Comparison of ENCODE assay signal across 22 cellular contexts in genomic region chr2:155714983-155715382, GRCh38.
"Had no signal": no experiment of that assay in that cellular context is flagged by ENCODE, and none has a peak within 500 bp of the region (broad histone marks: within the 10 kb centered on the region; RNA-seq: fewer than 3 reads in every experiment).

No MANE protein-coding gene starts in this region.

- H3K4me3 ChIP-seq: coronary artery, gastrocnemius medialis, right lobe of liver, testis, uterus had no signal

- DNase-seq: activated B cell treated with CpG ODN at 0.5 μM for 24 hours; activated CD4-positive, alpha-beta T cell treated with anti-CD3 and anti-CD28 coated beads for 36 hours; activated CD4-positive, alpha-beta T cell treated with anti-CD3 and anti-CD28 coated beads, Interleukin-2, amount 50 U/mL, for 48 hours; activated CD8-positive, alpha-beta memory T cell treated with anti-CD3 and anti-CD28 coated beads, Interleukin-2, amount 50 U/mL, for 48 hours; activated naive CD4-positive, alpha-beta T cell; activated T-cell treated with anti-CD3 and anti-CD28 coated beads, Interleukin-2, amount 50 U/mL, for 4 hours; amniotic stem cell; erythroblast; gastrocnemius medialis; mesendoderm; naive B cell; right lobe of liver; small intestine; stimulated activated CD4-positive, alpha-beta T cell treated with anti-CD3 and anti-CD28 coated beads, Interleukin-2, amount 100 ng/mL, for 48 hours; stimulated activated CD8-positive, alpha-beta memory T cell treated with anti-CD3 and anti-CD28 coated beads, Interleukin-4, amount 100 ng/mL, for 48 hours; stimulated activated naive B cell treated with anti-CD40 and anti-IgM and Interleukin-4, amounts not matched to agents 10 μg/mL and 1 μg/mL and 100 μg/mL, for 72 hours; T-helper 1 cell; testis; trophoblast cell; uterus had no signal

- H2AFZ ChIP-seq: parathyroid adenoma had no signal

- H3K36me3 ChIP-seq: gastrocnemius medialis, right lobe of liver, uterus had no signal

- H3K27ac ChIP-seq: coronary artery, gastrocnemius medialis, parathyroid adenoma, right lobe of liver, testis, uterus had no signal

- H3K79me2 ChIP-seq: parathyroid adenoma had no signal

- H3K9me3 ChIP-seq: gastrocnemius medialis, right lobe of liver, testis, uterus had no signal

- H3K27me3 ChIP-seq: gastrocnemius medialis, right lobe of liver, testis, uterus had no signal

- H3K4me1 ChIP-seq: gastrocnemius medialis, parathyroid adenoma, right lobe of liver, testis, uterus had no signal

- H3K9ac ChIP-seq: parathyroid adenoma had no signal

- ATAC-seq: activated CD4-positive, alpha-beta T cell treated with anti-CD3 and anti-CD28 coated beads for 36 hours; activated T-cell treated with anti-CD3 and anti-CD28 coated beads, Interleukin-2, amount 50 U/mL, for 4 hours; gastrocnemius medialis; right lobe of liver; stimulated activated naive B cell treated with anti-CD40 and anti-IgM and Interleukin-4, amounts not matched to agents 10 μg/mL and 1 μg/mL and 100 μg/mL, for 72 hours had no signal
